ENCODE assay signal across 8 cellular contexts in genomic region chr2:239882335-239882734, GRCh38.
A peak's percentile ranks its signal among the peaks of the same experiment; 100 is the strongest.
DNase-seq lines count a peak whose midpoint lies in the region; ATAC-seq and FAIRE-seq lines count a peak whose summit lies in the region.

No MANE protein-coding gene starts in this region.

- H3K27me3 ChIP-seq in SJSA1 (replicated peaks) = no peaks in the 10 kb centered on the region

- H3K27me3 Mint-ChIP-seq in activated naive CD8-positive, alpha-beta T cell treated with anti-CD3 and anti-CD28 coated beads, Interleukin-2, amount 50 U/mL, for 24 hours = peaks cover 12% of the 10 kb centered on the region

- H3K4me1 ChIP-seq in SJSA1 (replicated peaks) = no peaks in the 10 kb centered on the region

- peak; percentile 38 for DNase-seq in A172 (ENCODE audit: low spot score)
- DNase-seq in GM18507 (ENCODE audit: extremely low spot score, insufficient read length, low read depth) = peak; percentile 14
- peak; percentile 8 to 41 for DNase-seq in SJSA1 (ENCODE audit: low read depth in 1 of 2, low spot score in 2 of 2)
- peak; percentile 60 for DNase-seq in activated naive CD8-positive, alpha-beta T cell treated with anti-CD3 and anti-CD28 coated beads, Interleukin-2, amount 50 U/mL, for 24 hours
- DNase-seq in iPS DF 19.7 (ENCODE audit: low read depth, low spot score) = peak; percentile 35
- DNase-seq in stimulated activated CD4-positive, alpha-beta T cell treated with anti-CD3 and anti-CD28 coated beads, Interleukin-15, amount 100 ng/mL, for 1 hour (ENCODE audit: low read depth in 1 of 2, low spot score in 1 of 2) = peak; percentile 29 to 37

- H3K4me1 Mint-ChIP-seq in activated naive CD8-positive, alpha-beta T cell treated with anti-CD3 and anti-CD28 coated beads, Interleukin-2, amount 50 U/mL, for 24 hours = peaks cover 2% of the 10 kb centered on the region

- H3K36me3 ChIP-seq in SJSA1 = no peaks in the 10 kb centered on the region

- H3K27ac Mint-ChIP-seq in activated naive CD8-positive, alpha-beta T cell treated with anti-CD3 and anti-CD28 coated beads, Interleukin-2, amount 50 U/mL, for 24 hours = no peak overlapping the region

- no peak overlapping the region for H3K4me3 ChIP-seq in SJSA1

- peaks cover 16% of the 10 kb centered on the region for H3K9me3 Mint-ChIP-seq in activated naive CD8-positive, alpha-beta T cell treated with anti-CD3 and anti-CD28 coated beads, Interleukin-2, amount 50 U/mL, for 24 hours

- ATAC-seq in activated naive CD8-positive, alpha-beta T cell treated with anti-CD3 and anti-CD28 coated beads, Interleukin-2, amount 50 U/mL, for 24 hours = no peak
- ATAC-seq in HG03432 (IDR thresholded peaks at IDR 0.05; ENCODE audit: unreplicated experiment) (no peak), HG02981 (IDR thresholded peaks at IDR 0.05; ENCODE audit: unreplicated experiment) (no peak)

- H3K27ac ChIP-seq in SJSA1 = no peak overlapping the region

- H3K4me3 Mint-ChIP-seq in activated naive CD8-positive, alpha-beta T cell treated with anti-CD3 and anti-CD28 coated beads, Interleukin-2, amount 50 U/mL, for 24 hours = no peak overlapping the region

- peaks cover 6% of the 10 kb centered on the region for H3K36me3 Mint-ChIP-seq in activated naive CD8-positive, alpha-beta T cell treated with anti-CD3 and anti-CD28 coated beads, Interleukin-2, amount 50 U/mL, for 24 hours (ENCODE audit: low read depth)

- 0 out of 2 replicates have a peak, but pooled peaks cover 4% of the 10 kb centered on the region for H3K9me3 ChIP-seq in SJSA1 (replicated peaks)

- FAIRE-seq in GM18507 (lab: Jason Lieb, UNC) = peak; percentile 84
